Comparison of ENCODE assay signal across 3 cellular contexts in genomic region chr20:46721476-46721875, GRCh38.
"Had no signal": no experiment of that assay in that cellular context is flagged by ENCODE, and none has a peak within 500 bp of the region (broad histone marks: within the 10 kb centered on the region; RNA-seq: fewer than 3 reads in every experiment).

No MANE protein-coding gene starts in this region.

- H2AFZ ChIP-seq: GM23338 had no signal

- ATAC-seq: GM23338 had no signal

- DNase-seq: H9, HCEC 1CT had no signal

- H3K4me1 Mint-ChIP-seq: GM23338 had no signal

- H3K4me3 ChIP-seq: GM23338 had no signal

- H3K4me2 ChIP-seq: GM23338 had no signal

- H3K27ac Mint-ChIP-seq: GM23338, H9 had no signal

- H3K4me3 Mint-ChIP-seq: GM23338, H9 had no signal
